In the genomic region with DNA sequence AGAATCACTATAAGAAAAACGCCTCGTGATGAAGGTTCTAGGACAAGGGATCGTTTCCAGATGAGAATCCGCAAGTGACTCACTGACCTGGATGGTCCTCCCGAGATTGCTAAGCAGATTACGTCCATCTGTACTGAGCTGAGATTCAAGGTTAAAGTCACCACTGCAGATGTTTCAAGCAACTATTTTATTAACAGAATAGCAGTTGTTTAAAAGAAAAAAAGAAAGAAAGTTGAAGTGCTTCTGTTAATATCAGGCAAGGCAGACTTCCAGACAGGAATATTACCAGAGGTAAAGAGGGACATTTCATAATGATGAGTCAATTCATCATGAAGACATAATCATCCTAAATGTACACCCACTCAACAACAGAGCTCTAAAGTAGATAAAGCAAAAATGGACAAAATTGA, we compare ENCODE assay signal across 1 cellular context.
TF ChIP-seq lines count a peak whose summit lies in the region.

No MANE protein-coding gene starts in this region.

TF ChIP-seq in A549, 52 proteins besides CTCF, POLR2A, EP300 and RAD21 (continued from another document):
- TF ChIP-seq, protein P1, sequence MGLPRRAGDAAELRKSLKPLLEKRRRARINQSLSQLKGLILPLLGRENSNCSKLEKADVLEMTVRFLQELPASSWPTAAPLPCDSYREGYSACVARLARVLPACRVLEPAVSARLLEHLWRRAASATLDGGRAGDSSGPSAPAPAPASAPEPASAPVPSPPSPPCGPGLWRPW (IDR thresholded peaks at IDR 0.05): no peak
- TF ChIP-seq ZNF302 (CRISPR knock-in tag; IDR thresholded peaks at IDR 0.05) (no peak), ZSCAN20 (CRISPR knock-in tag; IDR thresholded peaks at IDR 0.05) (no peak), CEBPB (IDR thresholded peaks at IDR 0.05) (0 out of 4 replicates have a peak, but pooled peaks of 1 of the 2 experiments have one; percentile 30), JUNB (IDR thresholded peaks at IDR 0.05) (peak; percentile 37; the same call in 1 of the 2 replicates)
- TF ChIP-seq, protein P2, sequence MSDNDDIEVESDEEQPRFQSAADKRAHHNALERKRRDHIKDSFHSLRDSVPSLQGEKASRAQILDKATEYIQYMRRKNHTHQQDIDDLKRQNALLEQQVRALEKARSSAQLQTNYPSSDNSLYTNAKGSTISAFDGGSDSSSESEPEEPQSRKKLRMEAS (IDR thresholded peaks at IDR 0.05): peak; percentile 45; the same call in 1 of the 2 replicates
- TF ChIP-seq, protein P3, sequence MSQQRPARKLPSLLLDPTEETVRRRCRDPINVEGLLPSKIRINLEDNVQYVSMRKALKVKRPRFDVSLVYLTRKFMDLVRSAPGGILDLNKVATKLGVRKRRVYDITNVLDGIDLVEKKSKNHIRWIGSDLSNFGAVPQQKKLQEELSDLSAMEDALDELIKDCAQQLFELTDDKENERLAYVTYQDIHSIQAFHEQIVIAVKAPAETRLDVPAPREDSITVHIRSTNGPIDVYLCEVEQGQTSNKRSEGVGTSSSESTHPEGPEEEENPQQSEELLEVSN (IDR thresholded peaks at IDR 0.05; ENCODE audit: borderline replicate concordance, low read depth): 0 out of 2 replicates have a peak, but pooled peaks have one; percentile 18
